ENCODE assay signal across 35 cellular contexts in the genomic region with DNA sequence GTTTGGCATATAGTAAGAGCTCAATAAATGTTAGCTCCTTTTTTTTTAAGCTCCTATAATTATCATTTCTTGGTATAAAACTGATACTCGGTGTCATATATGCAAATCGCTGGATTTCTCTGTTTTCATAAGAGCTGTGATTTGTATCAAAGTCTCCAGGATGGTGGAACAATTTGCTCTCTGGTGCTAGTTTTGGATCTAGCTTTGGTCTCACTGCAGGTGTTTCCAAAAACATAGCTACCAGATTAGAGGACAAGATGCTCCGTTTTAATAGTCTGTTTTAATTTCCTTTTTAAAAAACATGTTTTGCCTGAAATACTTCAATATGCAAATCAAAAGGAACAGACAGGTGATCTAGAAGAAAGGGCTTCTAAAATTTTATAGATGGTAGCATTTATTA. TPM values are rescaled to one million over a fixed set of nuclear protein-coding genes. Genes with fewer than 3 reads are reported as not detected.
"Had no signal": no experiment of that assay in that cellular context is flagged by ENCODE, and none has a peak within 500 bp of the region (broad histone marks: within the 10 kb centered on the region; RNA-seq: fewer than 3 reads in every experiment).

No MANE protein-coding gene starts in this region.

- DNase-seq: Karpas-422, Kasumi-1, MG63, MM.1S, MV-4-11, NCI-H1048, NCI-H1092, NCI-H1092 treated with DMSO at 0.1 percent for 48 hours, NCI-H1105 treated with DMSO at 0.1 percent for 48 hours, NCI-H1417, NCI-H1417 treated with DMSO at 0.1 percent for 48 hours, NCI-H1436, NCI-H1436 treated with DMSO at 0.1 percent for 48 hours, NCI-H146, NCI-H1694, NCI-H1694 treated with DMSO at 0.1 percent for 48 hours, NCI-H187, NCI-H1930, NCI-H2029, NCI-H2029 treated with DMSO at 0.1 percent for 48 hours, NCI-H2081, NCI-H2081 treated with DMSO at 0.1 percent for 48 hours, NCI-H2107, NCI-H2171, NCI-H2171 treated with DMSO at 0.1 percent for 48 hours, NCI-H2227 treated with DMSO at 0.1 percent for 48 hours, NCI-H226, NCI-H345, NCI-H446, NCI-H446 treated with DMSO at 0.1 percent for 48 hours, NCI-H510A, NCI-H510A treated with DMSO at 0.1 percent for 48 hours, NCI-H524, NCI-H524 treated with DMSO at 0.1 percent for 48 hours had no signal

RNA-seq across cellular contexts. Expression of gene ADAM22, which starts 25.3 kb away (rescaled TPM):
- total RNA-seq: MCF 10A had no signal
